ENCODE assay signal across 1 cellular context in the genomic region with DNA sequence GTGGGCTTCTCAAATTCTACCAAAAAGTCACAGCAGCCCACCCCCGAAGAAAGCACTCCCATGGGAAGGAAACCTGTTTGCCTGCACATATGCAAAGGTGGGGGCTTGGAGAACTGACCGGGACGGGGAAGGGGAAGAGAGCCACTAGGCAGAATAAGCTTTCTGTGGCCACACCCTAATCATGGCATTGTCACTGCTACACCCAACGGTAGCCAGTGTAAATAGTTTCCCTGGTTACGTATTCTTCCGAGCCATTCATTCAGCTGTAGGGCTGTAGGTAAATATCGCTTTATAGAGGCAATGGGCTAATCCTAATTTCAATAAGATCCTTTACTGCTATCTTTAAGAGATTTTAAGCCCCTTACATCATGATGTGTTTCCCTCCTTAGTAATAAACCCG.
TF ChIP-seq lines count a peak whose summit lies in the region.

No MANE protein-coding gene starts in this region.

TF ChIP-seq in GM23338, 12 proteins besides CTCF, POLR2A, EP300 and RAD21 (continued from another document):
- TF ChIP-seq, protein P1, sequence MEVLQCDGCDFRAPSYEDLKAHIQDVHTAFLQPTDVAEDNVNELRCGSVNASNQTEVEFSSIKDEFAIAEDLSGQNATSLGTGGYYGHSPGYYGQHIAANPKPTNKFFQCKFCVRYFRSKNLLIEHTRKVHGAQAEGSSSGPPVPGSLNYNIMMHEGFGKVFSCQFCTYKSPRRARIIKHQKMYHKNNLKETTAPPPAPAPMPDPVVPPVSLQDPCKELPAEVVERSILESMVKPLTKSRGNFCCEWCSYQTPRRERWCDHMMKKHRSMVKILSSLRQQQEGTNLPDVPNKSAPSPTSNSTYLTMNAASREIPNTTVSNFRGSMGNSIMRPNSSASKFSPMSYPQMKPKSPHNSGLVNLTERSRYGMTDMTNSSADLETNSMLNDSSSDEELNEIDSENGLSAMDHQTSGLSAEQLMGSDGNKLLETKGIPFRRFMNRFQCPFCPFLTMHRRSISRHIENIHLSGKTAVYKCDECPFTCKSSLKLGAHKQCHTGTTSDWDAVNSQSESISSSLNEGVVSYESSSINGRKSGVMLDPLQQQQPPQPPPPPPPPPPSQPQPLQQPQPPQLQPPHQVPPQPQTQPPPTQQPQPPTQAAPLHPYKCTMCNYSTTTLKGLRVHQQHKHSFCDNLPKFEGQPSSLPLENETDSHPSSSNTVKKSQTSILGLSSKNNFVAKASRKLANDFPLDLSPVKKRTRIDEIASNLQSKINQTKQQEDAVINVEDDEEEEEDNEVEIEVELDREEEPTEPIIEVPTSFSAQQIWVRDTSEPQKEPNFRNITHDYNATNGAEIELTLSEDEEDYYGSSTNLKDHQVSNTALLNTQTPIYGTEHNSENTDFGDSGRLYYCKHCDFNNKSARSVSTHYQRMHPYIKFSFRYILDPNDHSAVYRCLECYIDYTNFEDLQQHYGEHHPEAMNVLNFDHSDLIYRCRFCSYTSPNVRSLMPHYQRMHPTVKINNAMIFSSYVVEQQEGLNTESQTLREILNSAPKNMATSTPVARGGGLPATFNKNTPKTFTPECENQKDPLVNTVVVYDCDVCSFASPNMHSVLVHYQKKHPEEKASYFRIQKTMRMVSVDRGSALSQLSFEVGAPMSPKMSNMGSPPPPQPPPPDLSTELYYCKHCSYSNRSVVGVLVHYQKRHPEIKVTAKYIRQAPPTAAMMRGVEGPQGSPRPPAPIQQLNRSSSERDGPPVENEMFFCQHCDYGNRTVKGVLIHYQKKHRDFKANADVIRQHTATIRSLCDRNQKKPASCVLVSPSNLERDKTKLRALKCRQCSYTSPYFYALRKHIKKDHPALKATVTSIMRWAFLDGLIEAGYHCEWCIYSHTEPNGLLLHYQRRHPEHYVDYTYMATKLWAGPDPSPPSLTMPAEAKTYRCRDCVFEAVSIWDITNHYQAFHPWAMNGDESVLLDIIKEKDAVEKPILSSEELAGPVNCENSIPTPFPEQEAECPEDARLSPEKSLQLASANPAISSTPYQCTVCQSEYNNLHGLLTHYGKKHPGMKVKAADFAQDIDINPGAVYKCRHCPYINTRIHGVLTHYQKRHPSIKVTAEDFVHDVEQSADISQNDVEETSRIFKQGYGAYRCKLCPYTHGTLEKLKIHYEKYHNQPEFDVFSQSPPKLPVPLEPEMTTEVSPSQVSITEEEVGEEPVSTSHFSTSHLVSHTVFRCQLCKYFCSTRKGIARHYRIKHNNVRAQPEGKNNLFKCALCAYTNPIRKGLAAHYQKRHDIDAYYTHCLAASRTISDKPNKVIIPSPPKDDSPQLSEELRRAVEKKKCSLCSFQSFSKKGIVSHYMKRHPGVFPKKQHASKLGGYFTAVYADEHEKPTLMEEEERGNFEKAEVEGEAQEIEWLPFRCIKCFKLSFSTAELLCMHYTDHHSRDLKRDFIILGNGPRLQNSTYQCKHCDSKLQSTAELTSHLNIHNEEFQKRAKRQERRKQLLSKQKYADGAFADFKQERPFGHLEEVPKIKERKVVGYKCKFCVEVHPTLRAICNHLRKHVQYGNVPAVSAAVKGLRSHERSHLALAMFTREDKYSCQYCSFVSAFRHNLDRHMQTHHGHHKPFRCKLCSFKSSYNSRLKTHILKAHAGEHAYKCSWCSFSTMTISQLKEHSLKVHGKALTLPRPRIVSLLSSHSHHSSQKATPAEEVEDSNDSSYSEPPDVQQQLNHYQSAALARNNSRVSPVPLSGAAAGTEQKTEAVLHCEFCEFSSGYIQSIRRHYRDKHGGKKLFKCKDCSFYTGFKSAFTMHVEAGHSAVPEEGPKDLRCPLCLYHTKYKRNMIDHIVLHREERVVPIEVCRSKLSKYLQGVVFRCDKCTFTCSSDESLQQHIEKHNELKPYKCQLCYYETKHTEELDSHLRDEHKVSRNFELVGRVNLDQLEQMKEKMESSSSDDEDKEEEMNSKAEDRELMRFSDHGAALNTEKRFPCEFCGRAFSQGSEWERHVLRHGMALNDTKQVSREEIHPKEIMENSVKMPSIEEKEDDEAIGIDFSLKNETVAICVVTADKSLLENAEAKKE (CRISPR knock-in tag; IDR thresholded peaks at IDR 0.05) = no peak
- TF ChIP-seq, protein P2, sequence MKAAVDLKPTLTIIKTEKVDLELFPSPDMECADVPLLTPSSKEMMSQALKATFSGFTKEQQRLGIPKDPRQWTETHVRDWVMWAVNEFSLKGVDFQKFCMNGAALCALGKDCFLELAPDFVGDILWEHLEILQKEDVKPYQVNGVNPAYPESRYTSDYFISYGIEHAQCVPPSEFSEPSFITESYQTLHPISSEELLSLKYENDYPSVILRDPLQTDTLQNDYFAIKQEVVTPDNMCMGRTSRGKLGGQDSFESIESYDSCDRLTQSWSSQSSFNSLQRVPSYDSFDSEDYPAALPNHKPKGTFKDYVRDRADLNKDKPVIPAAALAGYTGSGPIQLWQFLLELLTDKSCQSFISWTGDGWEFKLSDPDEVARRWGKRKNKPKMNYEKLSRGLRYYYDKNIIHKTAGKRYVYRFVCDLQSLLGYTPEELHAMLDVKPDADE (IDR thresholded peaks at IDR 0.05) = no peak
